28 cellular contexts compared by ENCODE assay signal in the genomic region with DNA sequence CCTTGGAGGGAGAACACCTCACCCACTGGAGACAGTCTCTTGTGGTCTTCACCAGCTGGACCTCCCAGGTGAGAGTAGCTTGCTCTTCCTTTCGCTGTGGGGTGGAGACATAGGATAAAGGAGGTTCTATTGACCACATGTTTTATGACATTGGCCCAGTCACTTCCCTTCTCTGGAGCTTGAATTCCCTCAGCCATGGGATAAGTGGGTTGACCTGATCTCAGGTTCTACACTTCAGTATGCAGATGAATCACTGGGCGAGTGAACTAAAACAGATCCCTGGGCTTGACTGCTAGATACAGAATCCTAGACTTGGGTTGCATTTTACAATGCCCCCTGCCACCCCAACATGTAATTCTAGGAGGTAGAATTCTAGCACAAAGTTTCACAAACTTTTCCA. TPM values are rescaled to one million over a fixed set of nuclear protein-coding genes. Genes with fewer than 3 reads are reported as not detected.
A peak's percentile ranks its signal among the peaks of the same experiment; 100 is the strongest.
DNase-seq lines count a peak whose midpoint lies in the region; ATAC-seq, FAIRE-seq and TF ChIP-seq lines count a peak whose summit lies in the region.
"Had no signal": no experiment of that assay in that cellular context is flagged by ENCODE, and none has a peak within 500 bp of the region (broad histone marks: within the 10 kb centered on the region; RNA-seq: fewer than 3 reads in every experiment).

No MANE protein-coding gene starts in this region.

- H3K4me1 Mint-ChIP-seq in osteocyte (ENCODE audit: unreplicated experiment): peaks cover 95% of the 10 kb centered on the region
- H3K4me1 Mint-ChIP-seq: memory B cell, T-helper 17 cell had no signal

- H3K4me1 ChIP-seq in A673 (ENCODE audit: insufficient read depth, low read length, poor library complexity, severe bottlenecking): peaks cover 24% of the 10 kb centered on the region

- CTCF ChIA-PET in A673 (lab: Charles Lee): no interaction called here

- TF ChIP-seq CTCF in bronchial epithelial cell (IDR thresholded peaks at IDR 0.05; ENCODE audit: insufficient read depth, low read length, severe bottlenecking) (no peak), osteocyte (IDR thresholded peaks at IDR 0.05) (no peak), A673 (conservative IDR thresholded peaks at IDR 0.05; ENCODE audit: low read depth, low read length) (no peak)

- no TSS peak for BruUV-seq in A673 (replicated peaks; lab: Mats Ljungman, UMichigan)

- intact Hi-C loops in A673 (cut with micrococcal nuclease; ENCODE audit: unreplicated experiment): no loop called here

- no peak for ATAC-seq in HG02763 (IDR thresholded peaks at IDR 0.05; ENCODE audit: unreplicated experiment)
- ATAC-seq: esophagus mucosa, heart right ventricle, left colon, psoas muscle, T-helper 17 cell had no signal

- no peaks in the 10 kb centered on the region for H3K27me3 ChIP-seq in bronchial epithelial cell (ENCODE audit: control insufficient read depth, insufficient read depth, low read length)
- H3K27me3 ChIP-seq in A673 (replicated peaks; ENCODE audit: insufficient read depth, low read depth, low read length, poor library complexity): no peaks in the 10 kb centered on the region
- H3K27me3 ChIP-seq: BLaER1 treated with 17β-estradiol and CSF1 and Interleukin-3, amounts not matched to agents 10 nM and 100 nM; heart right ventricle; stomach; thyroid gland had no signal

- no peak overlapping the region for H3K4me3 Mint-ChIP-seq in osteocyte (ENCODE audit: unreplicated experiment)
- H3K4me3 Mint-ChIP-seq: activated CD4-positive, alpha-beta memory T cell treated with anti-CD3 and anti-CD28 coated beads for 36 hours; memory B cell; T-helper 17 cell had no signal

- DNase-seq in Daoy (ENCODE audit: low read depth) (peak; percentile 56), LoVo (ENCODE audit: low spot score) (peak; percentile 13), bronchial epithelial cell (ENCODE audit: low read depth) (peak; percentile 54), osteocyte (ENCODE audit: extremely low spot score, unreplicated experiment) (no peak), A673 (ENCODE audit: low spot score) (no peak), Kasumi-1 (lab: John Stamatoyannopoulos, UW) (no peak), pons (ENCODE audit: low spot score) (no peak)
- DNase-seq: activated CD4-positive, alpha-beta memory T cell treated with anti-CD3 and anti-CD28 coated beads for 36 hours; activated CD4-positive, CD25-positive, alpha-beta regulatory T cell treated with anti-CD3 and anti-CD28 coated beads, Interleukin-2, amount 50 U/mL, for 72 hours; activated CD8-positive, alpha-beta memory T cell treated with anti-CD3 and anti-CD28 coated beads, Interleukin-2, amount 50 U/mL, for 4 hours; activated naive CD4-positive, alpha-beta T cell treated with anti-CD3 and anti-CD28 coated beads, Interleukin-2, amount 50 U/mL, for 16 hours; amygdala; cortex of kidney; foreskin melanocyte; heart right ventricle; left colon; NCI-H1092; NCI-H187; NCI-H2171 treated with DMSO at 0.1 percent for 48 hours; NCI-H526; psoas muscle; stomach; T-helper 17 cell; thyroid gland had no signal

- H3K9me3 Mint-ChIP-seq in osteocyte (ENCODE audit: unreplicated experiment): no peaks in the 10 kb centered on the region
- H3K9me3 Mint-ChIP-seq: activated CD4-positive, alpha-beta memory T cell treated with anti-CD3 and anti-CD28 coated beads for 36 hours; memory B cell had no signal

- H3K4me3 ChIP-seq in bronchial epithelial cell (ENCODE audit: low read depth, low read length) (no peak overlapping the region), A673 (ENCODE audit: low read depth, low read length, poor library complexity, severe bottlenecking) (no peak overlapping the region)
- H3K4me3 ChIP-seq: BLaER1 treated with 17β-estradiol and CSF1 and Interleukin-3, amounts not matched to agents 10 nM and 100 nM; heart right ventricle; psoas muscle; stomach; thyroid gland had no signal

- H3K27ac Mint-ChIP-seq in osteocyte (ENCODE audit: unreplicated experiment): peak overlapping the region; percentile 94
- H3K27ac Mint-ChIP-seq: activated CD4-positive, alpha-beta memory T cell treated with anti-CD3 and anti-CD28 coated beads for 36 hours; memory B cell; T-helper 17 cell had no signal

- H3K36me3 ChIP-seq in bronchial epithelial cell (ENCODE audit: control insufficient read depth, insufficient read depth, low read length) (no peaks in the 10 kb centered on the region), A673 (ENCODE audit: insufficient read depth, low read length, poor library complexity, severe bottlenecking) (no peaks in the 10 kb centered on the region)
- H3K36me3 ChIP-seq: BLaER1 treated with 17β-estradiol and CSF1 and Interleukin-3, amounts not matched to agents 10 nM and 100 nM; heart right ventricle; stomach; thyroid gland had no signal

- H3K27ac ChIP-seq in A673 (ENCODE audit: low read depth, low read length, poor library complexity, severe bottlenecking): no peak overlapping the region
- H3K27ac ChIP-seq: BLaER1 treated with 17β-estradiol and CSF1 and Interleukin-3, amounts not matched to agents 10 nM and 100 nM; heart right ventricle; psoas muscle; stomach; thyroid gland had no signal

- no peaks in the 10 kb centered on the region for H3K9me3 ChIP-seq in A673 (ENCODE audit: low read depth, low read length, poor library complexity, severe bottlenecking)
- H3K9me3 ChIP-seq: BLaER1 treated with 17β-estradiol and CSF1 and Interleukin-3, amounts not matched to agents 10 nM and 100 nM; heart right ventricle; psoas muscle; stomach; thyroid gland had no signal

- no peaks in the 10 kb centered on the region for H3K36me3 Mint-ChIP-seq in osteocyte (ENCODE audit: unreplicated experiment)
- H3K36me3 Mint-ChIP-seq: activated CD4-positive, alpha-beta memory T cell treated with anti-CD3 and anti-CD28 coated beads for 36 hours; memory B cell had no signal

- no peak for FAIRE-seq in bronchial epithelial cell (lab: Jason Lieb, UNC)

- POLR2A ChIA-PET in A673 (lab: Charles Lee; ENCODE audit: low non-redundant PET): no interaction called here

- H3K27me3 Mint-ChIP-seq in osteocyte (ENCODE audit: unreplicated experiment): no peaks in the 10 kb centered on the region

RNA-seq across cellular contexts. Expression of a gene that starts 54.8 kb away (rescaled TPM):
- total RNA-seq in Daoy (2014; rRNA removed; shearing (Covaris generic)): 97.4 and 104 TPM in 2 replicates
- total RNA-seq in bronchial epithelial cell: 75.0 and 101 TPM in 2 replicates
- 545 and 556 TPM in 2 replicates for total RNA-seq in osteocyte
- total RNA-seq in A673 (2021): 9.4 and 12.1 TPM in 2 replicates
- total RNA-seq: T-helper 17 cell had no signal

Comparison
In these comparisons a context has a peak if more than half of its experiments do, and no peak if none do; other contexts are left out.
1. DNase-seq: peak in Daoy (single experiment), LoVo (single experiment) and bronchial epithelial cell (single experiment); none in osteocyte (single experiment), A673 (single experiment), Kasumi-1 (0 of 2) and pons (single experiment).